Comparison of ENCODE assay signal across 9 cellular contexts in genomic region chr7:98771519-98772241, GRCh38.
DNase-seq lines count a peak whose midpoint lies in the region; ATAC-seq and TF ChIP-seq lines count a peak whose summit lies in the region.
"Had no signal": no experiment of that assay in that cellular context is flagged by ENCODE, and none has a peak within 500 bp of the region (broad histone marks: within the 10 kb centered on the region; RNA-seq: fewer than 3 reads in every experiment).

No MANE protein-coding gene starts in this region.

- H3K4me3 ChIP-seq in heart left ventricle (no peak overlapping the region), SJCRH30 (no peak overlapping the region)

- TF ChIP-seq CTCF in heart left ventricle (IDR thresholded peaks at IDR 0.05): no peak

- H3K36me3 ChIP-seq in heart left ventricle (no peaks in the 10 kb centered on the region), SJCRH30 (no peaks in the 10 kb centered on the region)

- no peaks in the 10 kb centered on the region for H3K4me1 ChIP-seq in heart left ventricle
- H3K4me1 ChIP-seq in SJCRH30: no peaks in the 10 kb centered on the region

- intact Hi-C loops in heart left ventricle (cut with DNase I) (no loop called here), cardiac septum (cut with DNase I) (no loop called here)

- H3K27me3 ChIP-seq in heart left ventricle (peaks cover 0 to 11% (median 0%) of the 10 kb centered on the region in 9 donors), SJCRH30 (no peaks in the 10 kb centered on the region)

- peak in 3 of 5 donors; percentile 26 to 78 (median 60) for DNase-seq in heart left ventricle
- no peak for DNase-seq in cardiac septum (ENCODE audit: low spot score)
- DNase-seq in SJCRH30: peak; percentile 40 to 45
- peak; percentile 40 for DNase-seq in inferior parietal cortex (ENCODE audit: extremely low spot score)
- DNase-seq in stimulated activated CD4-positive, alpha-beta T cell treated with anti-CD3 and anti-CD28 coated beads, Interleukin-4, amount 100 ng/mL, for 1 hour: no peak
- no peak for DNase-seq in activated gamma-delta T cell (lab: John Stamatoyannopoulos, UW)
- no peak for DNase-seq in NCI-H1417 (lab: John Stamatoyannopoulos, UW)
- no peak for DNase-seq in NCI-H187 treated with DMSO at 0.1 percent for 48 hours (lab: John Stamatoyannopoulos, UW)
- DNase-seq: mammary epithelial cell had no signal

- H3K9me3 ChIP-seq in heart left ventricle (no peaks in the 10 kb centered on the region), SJCRH30 (replicated peaks) (no peaks in the 10 kb centered on the region)

- no peak overlapping the region for H3K27ac ChIP-seq in heart left ventricle
- no peak overlapping the region for H3K27ac ChIP-seq in SJCRH30

- 39 to 50% (median 43%) methylated on average over 17 of the region's 17 CpGs for WGBS in heart left ventricle, 4 donors

- TF ChIP-seq POLR2A in heart left ventricle (IDR thresholded peaks at IDR 0.05): no peak

- ATAC-seq in heart left ventricle: peak in 1 of 4 donors; percentile 71

Comparison
In these comparisons a context has a peak if more than half of its experiments do, and no peak if none do; other contexts are left out.
1. DNase-seq: peak in heart left ventricle (3 of 5), SJCRH30 (2 of 2) and inferior parietal cortex (single experiment); none in cardiac septum (single experiment), stimulated activated CD4-positive, alpha-beta T cell treated with anti-CD3 and anti-CD28 coated beads, Interleukin-4, amount 100 ng/mL, for 1 hour (single experiment), activated gamma-delta T cell (single experiment), NCI-H1417 (0 of 3) and NCI-H187 treated with DMSO at 0.1 percent for 48 hours (single experiment).